Comparison of ENCODE assay signal across 15 cellular contexts in genomic region chr18:47109720-47110119, GRCh38. TPM values are rescaled to one million over a fixed set of nuclear protein-coding genes. Genes with fewer than 3 reads are reported as not detected.
DNase-seq lines count a peak whose midpoint lies in the region; FAIRE-seq and TF ChIP-seq lines count a peak whose summit lies in the region.
"Had no signal": no experiment of that assay in that cellular context is flagged by ENCODE, and none has a peak within 500 bp of the region (broad histone marks: within the 10 kb centered on the region; RNA-seq: fewer than 3 reads in every experiment).

No MANE protein-coding gene starts in this region.

- H3K27me3 ChIP-seq in HAP-1 (ENCODE audit: low read depth), result no peaks in the 10 kb centered on the region
- H3K27me3 ChIP-seq: BLaER1 had no signal

- H3K27ac Mint-ChIP-seq in activated naive CD4-positive, alpha-beta T cell treated with anti-CD3 and anti-CD28 coated beads, Interleukin-2, amount 50 U/mL, for 24 hours, result peak overlapping the region; percentile 8
- H3K27ac Mint-ChIP-seq in dendritic cell treated with granulocyte-macrophage colony-stimulating factor and Interleukin-4, amounts not matched to agents 40 ng/mL and 50 ng/mL, for 4 days, result peak overlapping the region; percentile 41
- H3K27ac Mint-ChIP-seq in progenitor cell of endocrine pancreas, result peak overlapping the region; percentile 12
- H3K27ac Mint-ChIP-seq: CD14-positive monocyte; CD8-positive, alpha-beta T cell had no signal

- TF ChIP-seq CTCF in progenitor cell of endocrine pancreas (IDR thresholded peaks at IDR 0.05; ENCODE audit: unreplicated experiment) (no peak), kidney (IDR thresholded peaks at IDR 0.05; ENCODE audit: borderline replicate concordance, extremely low read depth, insufficient read depth) (no peak)

- no peak overlapping the region for H3K4me3 Mint-ChIP-seq in activated naive CD4-positive, alpha-beta T cell treated with anti-CD3 and anti-CD28 coated beads, Interleukin-2, amount 50 U/mL, for 24 hours
- no peak overlapping the region for H3K4me3 Mint-ChIP-seq in dendritic cell treated with granulocyte-macrophage colony-stimulating factor and Interleukin-4, amounts not matched to agents 40 ng/mL and 50 ng/mL, for 4 days
- no peak overlapping the region for H3K4me3 Mint-ChIP-seq in progenitor cell of endocrine pancreas (ENCODE audit: low read depth)
- H3K4me3 Mint-ChIP-seq: CD14-positive monocyte; CD8-positive, alpha-beta T cell had no signal

- intact Hi-C loops in dendritic cell treated with granulocyte-macrophage colony-stimulating factor and Interleukin-4, amounts not matched to agents 40 ng/mL and 50 ng/mL, for 4 days (cut with micrococcal nuclease), result no loop called here
- intact Hi-C loops in kidney (cut with DNase I), result loop anchor here (10.0 kb wide), 1 partner anchor 95 kb away; no protein-coding TSS in a partner anchor

- H3K4me1 ChIP-seq in HAP-1, result peaks cover 8% of the 10 kb centered on the region
- no peaks in the 10 kb centered on the region for H3K4me1 ChIP-seq in kidney (ENCODE audit: control insufficient read depth in 1 of 2, insufficient read depth in 1 of 2, low read depth in 1 of 2, low read length in 2 of 2)
- H3K4me1 ChIP-seq: BLaER1 had no signal

- no peaks in the 10 kb centered on the region for H3K4me1 Mint-ChIP-seq in activated naive CD4-positive, alpha-beta T cell treated with anti-CD3 and anti-CD28 coated beads, Interleukin-2, amount 50 U/mL, for 24 hours
- H3K4me1 Mint-ChIP-seq in dendritic cell treated with granulocyte-macrophage colony-stimulating factor and Interleukin-4, amounts not matched to agents 40 ng/mL and 50 ng/mL, for 4 days (ENCODE audit: low read depth), result no peaks in the 10 kb centered on the region
- H3K4me1 Mint-ChIP-seq in progenitor cell of endocrine pancreas (ENCODE audit: low read depth), result peaks cover 16% of the 10 kb centered on the region
- H3K4me1 Mint-ChIP-seq: CD14-positive monocyte had no signal

- in situ Hi-C loops in HAP-1 (cut with MboI; ENCODE audit: low sequenced_read_pairs), result no loop called here

- no peaks in the 10 kb centered on the region for H3K9me3 Mint-ChIP-seq in activated naive CD4-positive, alpha-beta T cell treated with anti-CD3 and anti-CD28 coated beads, Interleukin-2, amount 50 U/mL, for 24 hours
- H3K9me3 Mint-ChIP-seq in dendritic cell treated with granulocyte-macrophage colony-stimulating factor and Interleukin-4, amounts not matched to agents 40 ng/mL and 50 ng/mL, for 4 days, result no peaks in the 10 kb centered on the region
- no peaks in the 10 kb centered on the region for H3K9me3 Mint-ChIP-seq in progenitor cell of endocrine pancreas (ENCODE audit: low read depth)
- H3K9me3 Mint-ChIP-seq: CD8-positive, alpha-beta T cell had no signal

- DNase-seq in activated naive CD4-positive, alpha-beta T cell (lab: John Stamatoyannopoulos, UW), result no peak
- DNase-seq in progenitor cell of endocrine pancreas (ENCODE audit: low spot score, unreplicated experiment) (no peak), HAP-1 (ENCODE audit: low spot score in 2 of 2) (no peak), NOMO-1 treated with DMSO at 0.1 percent for 48 hours (lab: John Stamatoyannopoulos, UW; ENCODE audit: unreplicated experiment) (no peak), kidney (no peak)
- DNase-seq: 8988T; Calu3; CD8-positive, alpha-beta T cell; DMS79 treated with DMSO at 0.1 percent for 48 hours; GF-D8; GM23248 had no signal

- H3K36me3 Mint-ChIP-seq in activated naive CD4-positive, alpha-beta T cell treated with anti-CD3 and anti-CD28 coated beads, Interleukin-2, amount 50 U/mL, for 24 hours, result peaks cover 7% of the 10 kb centered on the region
- H3K36me3 Mint-ChIP-seq in dendritic cell treated with granulocyte-macrophage colony-stimulating factor and Interleukin-4, amounts not matched to agents 40 ng/mL and 50 ng/mL, for 4 days (ENCODE audit: low read depth), result peaks cover 84% of the 10 kb centered on the region
- H3K36me3 Mint-ChIP-seq in progenitor cell of endocrine pancreas (ENCODE audit: insufficient read depth), result peaks cover 18% of the 10 kb centered on the region

- H3K27ac ChIP-seq in kidney (ENCODE audit: low read depth in 2 of 2, low read length in 2 of 2), result no peak overlapping the region
- H3K27ac ChIP-seq: BLaER1, GM23248 had no signal

- FAIRE-seq in kidney (lab: Jason Lieb, UNC), result no peak

- H3K36me3 ChIP-seq in HAP-1 (replicated peaks) (peaks cover 9% of the 10 kb centered on the region), kidney (ENCODE audit: control insufficient read depth in 1 of 2, insufficient read depth in 2 of 2, low read length in 2 of 2) (peaks cover 21 to 36% of the 10 kb centered on the region in 2 donors)

- H3K27me3 Mint-ChIP-seq in activated naive CD4-positive, alpha-beta T cell treated with anti-CD3 and anti-CD28 coated beads, Interleukin-2, amount 50 U/mL, for 24 hours, result no peaks in the 10 kb centered on the region
- H3K27me3 Mint-ChIP-seq in dendritic cell treated with granulocyte-macrophage colony-stimulating factor and Interleukin-4, amounts not matched to agents 40 ng/mL and 50 ng/mL, for 4 days, result no peaks in the 10 kb centered on the region
- H3K27me3 Mint-ChIP-seq in progenitor cell of endocrine pancreas, result no peaks in the 10 kb centered on the region

- no peak overlapping the region for H3K9ac ChIP-seq in kidney (ENCODE audit: low read length in 2 of 2)
- H3K9ac ChIP-seq: BLaER1, GM23248 had no signal

- H3K9me3 ChIP-seq in HAP-1 (no peaks in the 10 kb centered on the region), kidney (ENCODE audit: control insufficient read depth in 1 of 2, low read length in 2 of 2) (no peaks in the 10 kb centered on the region)
- H3K9me3 ChIP-seq: BLaER1 had no signal

- H3K4me3 ChIP-seq in HAP-1 (no peak overlapping the region), kidney (ENCODE audit: low read length in 2 of 2) (no peak overlapping the region)
- H3K4me3 ChIP-seq: BLaER1, GM23248 had no signal

RNA-seq across cellular contexts. Expression of gene HDHD2, which starts 40.6 kb away (rescaled TPM):
- 47.2 and 57.0 TPM in 2 replicates for total RNA-seq in progenitor cell of endocrine pancreas
- 41.0 TPM for total RNA-seq in kidney
- 46.2 TPM for polyA plus RNA-seq in kidney (ENCODE audit: insufficient read depth, low read depth, low replicate concordance)
